22 cellular contexts compared by ENCODE assay signal in genomic region chr17:43949777-43950176, GRCh38. TPM values are rescaled to one million over a fixed set of nuclear protein-coding genes. Genes with fewer than 3 reads are reported as not detected.
A peak's percentile ranks its signal among the peaks of the same experiment; 100 is the strongest.
DNase-seq lines count a peak whose midpoint lies in the region; ATAC-seq, FAIRE-seq and TF ChIP-seq lines count a peak whose summit lies in the region.
"Had no signal": no experiment of that assay in that cellular context is flagged by ENCODE, and none has a peak within 500 bp of the region (broad histone marks: within the 10 kb centered on the region; RNA-seq: fewer than 3 reads in every experiment).

No MANE protein-coding gene starts in this region.

- no peak for FAIRE-seq in kidney (lab: Jason Lieb, UNC)

- no peak overlapping the region for H3K9ac ChIP-seq in kidney (ENCODE audit: low read length in 2 of 2)

- intact Hi-C loops in kidney (cut with DNase I) (no loop called here), left cardiac atrium (cut with DNase I) (no loop called here)

- peaks cover 0 to 7% of the 10 kb centered on the region in 2 donors for H3K4me1 ChIP-seq in kidney (ENCODE audit: control insufficient read depth in 1 of 2, insufficient read depth in 1 of 2, low read depth in 1 of 2, low read length in 2 of 2)
- H3K4me1 ChIP-seq: HAP-1 had no signal

- ATAC-seq in left cardiac atrium = no peak
- ATAC-seq in GM21786 (IDR thresholded peaks at IDR 0.05; ENCODE audit: unreplicated experiment) = no peak
- ATAC-seq: activated naive CD4-positive, alpha-beta T cell treated with anti-CD3 and anti-CD28 coated beads, Interleukin-2, amount 50 U/mL, for 72 hours; effector memory CD8-positive, alpha-beta T cell; heart right ventricle had no signal

- DNase-seq in EL (peak; percentile 21), MG63 (peak; percentile 24), amniotic epithelial cell (ENCODE audit: low read depth) (peak; percentile 13), kidney (peak; percentile 18), left cardiac atrium (no peak), NCI-H2196 treated with DMSO at 0.1 percent for 48 hours (lab: John Stamatoyannopoulos, UW; ENCODE audit: unreplicated experiment) (no peak), GM13976 (ENCODE audit: low spot score) (no peak)
- DNase-seq: DMS79 treated with DMSO at 0.1 percent for 48 hours; effector memory CD8-positive, alpha-beta T cell; heart right ventricle; NCI-H1930; NK-92 treated with Interleukin-12 subunit alpha and Interleukin-12 subunit beta, amount 100 ng/mL, for 24 hours; stimulated activated CD4-positive, alpha-beta T cell treated with anti-CD3 and anti-CD28 coated beads, Interleukin-4, amount 100 ng/mL, for 1 hour; T1000; trophoblast cell had no signal

- no peaks in the 10 kb centered on the region for H3K9me3 ChIP-seq in MG63
- H3K9me3 ChIP-seq in kidney (ENCODE audit: control insufficient read depth in 1 of 2, low read length in 2 of 2) = no peaks in the 10 kb centered on the region
- H3K9me3 ChIP-seq: HAP-1, heart right ventricle had no signal

- TF ChIP-seq CTCF in kidney (IDR thresholded peaks at IDR 0.05; ENCODE audit: borderline replicate concordance, extremely low read depth, insufficient read depth) (no peak), GM13976 (IDR thresholded peaks at IDR 0.05; ENCODE audit: borderline replicate concordance, control extremely low read depth, extremely low read depth, insufficient read depth, missing control alignments) (no peak)

- no peaks in the 10 kb centered on the region for H3K36me3 ChIP-seq in MG63
- no peaks in the 10 kb centered on the region for H3K36me3 ChIP-seq in kidney (ENCODE audit: control insufficient read depth in 1 of 2, insufficient read depth in 2 of 2, low read length in 2 of 2)
- H3K36me3 ChIP-seq: HAP-1, heart right ventricle had no signal

- H3K4me3 ChIP-seq in MG63 (no peak overlapping the region), kidney (ENCODE audit: low read length in 2 of 2) (no peak overlapping the region)
- H3K4me3 ChIP-seq: HAP-1, heart right ventricle had no signal

- peaks cover 3% of the 10 kb centered on the region for H3K27me3 ChIP-seq in MG63

- in situ Hi-C loops in GM13976 (cut with MboI; ENCODE audit: low sequenced_read_pairs, unreplicated experiment) = loop anchor here (10.0 to 25.0 kb wide), 2 partner anchors 45 to 213 kb away; partner anchors contain the start of gene ASB16

- H3K27ac ChIP-seq in kidney (ENCODE audit: low read depth in 2 of 2, low read length in 2 of 2) = no peak overlapping the region
- H3K27ac ChIP-seq: heart right ventricle had no signal

RNA-seq across cellular contexts. Expression of gene PYY, which starts 4.0 kb away (rescaled TPM):
- not detected in 2 replicates for total RNA-seq in MG63 (2014; rRNA removed; shearing (Covaris generic); ENCODE audit: low replicate concordance)
- not detected for total RNA-seq in kidney
- polyA plus RNA-seq in kidney (ENCODE audit: insufficient read depth, low read depth, low replicate concordance) = not detected
- total RNA-seq in left cardiac atrium = not detected
- total RNA-seq: activated naive CD4-positive, alpha-beta T cell treated with anti-CD3 and anti-CD28 coated beads, Interleukin-2, amount 50 U/mL, for 72 hours; chondrocyte; heart right ventricle; liver; mucosa of gallbladder; pulmonary artery endothelial cell had no signal

RNA-seq across cellular contexts. Expression of gene PPY, which starts 7.5 kb away (rescaled TPM):
- not detected in 2 replicates for total RNA-seq in MG63 (2014; rRNA removed; shearing (Covaris generic); ENCODE audit: low replicate concordance)
- total RNA-seq in kidney = not detected
- not detected for polyA plus RNA-seq in kidney (ENCODE audit: insufficient read depth, low read depth, low replicate concordance)
- not detected for total RNA-seq in left cardiac atrium
- total RNA-seq: activated naive CD4-positive, alpha-beta T cell treated with anti-CD3 and anti-CD28 coated beads, Interleukin-2, amount 50 U/mL, for 72 hours; chondrocyte; heart right ventricle; liver; mucosa of gallbladder; pulmonary artery endothelial cell had no signal
- polyA plus RNA-seq: heart right ventricle, liver had no signal

RNA-seq across cellular contexts. Expression of gene MPP2, which starts 42.4 kb away (rescaled TPM):
- 1.0 and 3.7 TPM in 2 replicates for total RNA-seq in MG63 (2014; rRNA removed; shearing (Covaris generic); ENCODE audit: low replicate concordance)
- total RNA-seq in kidney (1.2 TPM), left cardiac atrium (10 to 100 TPM; 10.7 to 15.9 TPM)
- polyA plus RNA-seq in kidney (ENCODE audit: insufficient read depth, low read depth, low replicate concordance) = 2.7 TPM

RNA-seq across cellular contexts. Expression of gene NAGS, which starts 54.6 kb away (rescaled TPM):
- 1.4 TPM in 1 of 2 replicates, not detected in the other for total RNA-seq in MG63 (2014; rRNA removed; shearing (Covaris generic); ENCODE audit: low replicate concordance)
- total RNA-seq in kidney (3.5 TPM), left cardiac atrium (1 to 10 TPM; 1.3 to 1.4 TPM)
- polyA plus RNA-seq in kidney (ENCODE audit: insufficient read depth, low read depth, low replicate concordance) = 8.7 TPM

Comparison
In these comparisons a context has a peak if more than half of its experiments do, and no peak if none do; other contexts are left out.
1. DNase-seq: peak in EL (single experiment), MG63 (single experiment), amniotic epithelial cell (single experiment) and kidney (single experiment); none in left cardiac atrium (single experiment), NCI-H2196 treated with DMSO at 0.1 percent for 48 hours (single experiment) and GM13976 (single experiment).